In genomic region chr9:113526841-113527240, GRCh38 we compare ENCODE assay signal across 14 cellular contexts.
DNase-seq lines count a peak whose midpoint lies in the region; ATAC-seq and TF ChIP-seq lines count a peak whose summit lies in the region.
"Had no signal": no experiment of that assay in that cellular context is flagged by ENCODE, and none has a peak within 500 bp of the region (broad histone marks: within the 10 kb centered on the region; RNA-seq: fewer than 3 reads in every experiment).

No MANE protein-coding gene starts in this region.

- DNase-seq in activated naive CD8-positive, alpha-beta T cell treated with anti-CD3 and anti-CD28 coated beads for 36 hours: no peak
- DNase-seq in endothelial cell (ENCODE audit: low spot score) (no peak), natural killer cell (no peak), transverse colon (no peak), testis (no peak), BE2C (no peak)
- DNase-seq in activated T-cell treated with anti-CD3 and anti-CD28 coated beads, Interleukin-2, amount 50 U/mL, for 1 hour: no peak
- DNase-seq: CD4-positive, alpha-beta T cell; NCI-H187; stimulated activated CD4-positive, alpha-beta T cell treated with anti-CD3 and anti-CD28 coated beads, Interleukin-2, amount 100 ng/mL, for 24 hours had no signal

- H3K4me1 Mint-ChIP-seq in activated naive CD8-positive, alpha-beta T cell treated with anti-CD3 and anti-CD28 coated beads for 36 hours: peaks cover 76% of the 10 kb centered on the region
- H3K4me1 Mint-ChIP-seq in endothelial cell (ENCODE audit: unreplicated experiment) (peaks cover 75% of the 10 kb centered on the region), natural killer cell (peaks cover 95 to 99% of the 10 kb centered on the region in 2 donors)

- no peaks in the 10 kb centered on the region for H3K27me3 Mint-ChIP-seq in activated naive CD8-positive, alpha-beta T cell treated with anti-CD3 and anti-CD28 coated beads for 36 hours
- H3K27me3 Mint-ChIP-seq in endothelial cell (ENCODE audit: unreplicated experiment) (peaks cover 48% of the 10 kb centered on the region), natural killer cell (ENCODE audit: low read depth in 2 of 2) (no peaks in the 10 kb centered on the region)
- H3K27me3 Mint-ChIP-seq: CD4-positive, alpha-beta T cell had no signal

- no peak for TF ChIP-seq POLR2A in transverse colon (IDR thresholded peaks at IDR 0.05)
- TF ChIP-seq POLR2A in testis (IDR thresholded peaks at IDR 0.05): no peak

- H3K27me3 ChIP-seq in transverse colon (no peaks in the 10 kb centered on the region), testis (no peaks in the 10 kb centered on the region), BE2C (no peaks in the 10 kb centered on the region)

- H3K4me3 ChIP-seq in transverse colon (no peak overlapping the region), testis (no peak overlapping the region), BE2C (ENCODE audit: low read depth, low read length) (no peak overlapping the region)

- in situ Hi-C loops in transverse colon (cut with MboI; ENCODE audit: low pct_ligation_motif_present in 1 of 4, low pct_unique_long_range_greater_than_20kb in 1 of 4, low sequenced_read_pairs in 3 of 4): no loop called here

- H3K4me1 ChIP-seq in transverse colon (peaks cover 52 to 68% (median 65%) of the 10 kb centered on the region in 4 donors), testis (peaks cover 27% of the 10 kb centered on the region), BE2C (no peaks in the 10 kb centered on the region; the same call in 1 of the 2 replicates)
- H3K4me1 ChIP-seq: parathyroid adenoma had no signal

- peaks cover 73% of the 10 kb centered on the region for H3K36me3 Mint-ChIP-seq in activated naive CD8-positive, alpha-beta T cell treated with anti-CD3 and anti-CD28 coated beads for 36 hours
- peaks cover 78% of the 10 kb centered on the region for H3K36me3 Mint-ChIP-seq in endothelial cell (ENCODE audit: low read depth, unreplicated experiment)
- H3K36me3 Mint-ChIP-seq in natural killer cell: peaks cover 13% of the 10 kb centered on the region

- H3K9me3 ChIP-seq in transverse colon (no peaks in the 10 kb centered on the region), testis (no peaks in the 10 kb centered on the region), BE2C (no peaks in the 10 kb centered on the region)

- no peak for TF ChIP-seq EP300 in transverse colon (IDR thresholded peaks at IDR 0.05; ENCODE audit: low read depth)

- H3K9me3 Mint-ChIP-seq in activated naive CD8-positive, alpha-beta T cell treated with anti-CD3 and anti-CD28 coated beads for 36 hours: no peaks in the 10 kb centered on the region
- H3K9me3 Mint-ChIP-seq in endothelial cell (ENCODE audit: unreplicated experiment): no peaks in the 10 kb centered on the region
- H3K9me3 Mint-ChIP-seq in natural killer cell: no peaks in the 10 kb centered on the region
- H3K9me3 Mint-ChIP-seq: activated naive CD4-positive, alpha-beta T cell treated with anti-CD3 and anti-CD28 coated beads, Interleukin-2, amount 50 U/mL, for 72 hours; CD4-positive, alpha-beta T cell had no signal

- TF ChIP-seq CTCF in endothelial cell (IDR thresholded peaks at IDR 0.05; ENCODE audit: unreplicated experiment) (no peak), natural killer cell (IDR thresholded peaks at IDR 0.05) (no peak), transverse colon (IDR thresholded peaks at IDR 0.05) (no peak), testis (IDR thresholded peaks at IDR 0.05) (no peak), BE2C (IDR thresholded peaks at IDR 0.05; ENCODE audit: low read depth, low read length) (no peak)

- H3K36me3 ChIP-seq in transverse colon (no peaks in the 10 kb centered on the region), testis (ENCODE audit: low read depth, missing control alignments) (no peaks in the 10 kb centered on the region), BE2C (peaks cover 3% of the 10 kb centered on the region; the same call in 1 of the 2 replicates)

- peak overlapping the region; percentile 22 for H3K4me3 Mint-ChIP-seq in activated naive CD8-positive, alpha-beta T cell treated with anti-CD3 and anti-CD28 coated beads for 36 hours
- H3K4me3 Mint-ChIP-seq in endothelial cell (ENCODE audit: unreplicated experiment) (peak overlapping the region; percentile 80), natural killer cell (peak overlapping the region; percentile 91)
- H3K4me3 Mint-ChIP-seq: CD4-positive, alpha-beta T cell had no signal

- peak overlapping the region; percentile 71 for H3K27ac Mint-ChIP-seq in activated naive CD8-positive, alpha-beta T cell treated with anti-CD3 and anti-CD28 coated beads for 36 hours
- peak overlapping the region; percentile 72 for H3K27ac Mint-ChIP-seq in endothelial cell (ENCODE audit: unreplicated experiment)
- peak overlapping the region; percentile 88 to 98 for H3K27ac Mint-ChIP-seq in natural killer cell
- H3K27ac Mint-ChIP-seq: CD4-positive, alpha-beta T cell had no signal

- ATAC-seq in natural killer cell: no peak
- ATAC-seq: activated naive CD4-positive, alpha-beta T cell treated with anti-CD3 and anti-CD28 coated beads, Interleukin-2, amount 50 U/mL, for 72 hours; HCT116 had no signal

- H3K27ac ChIP-seq in transverse colon: peak overlapping the region; percentile 78 to 92 (median 86)
- peak overlapping the region in 1 of 2 donors; percentile 25 for H3K27ac ChIP-seq in testis
- H3K27ac ChIP-seq: HL-60, parathyroid adenoma had no signal

- WGBS in transverse colon (ENCODE audit: low coverage in 1 of 2), 2 donors: 78% methylated on average over 4 of the region's 4 CpGs; no CpG with 5 or more reads in 1 of the 2 donors
- 57 to 71% methylated on average over 4 of the region's 4 CpGs for WGBS in testis, 2 donors

- intact Hi-C loops in natural killer cell (cut with micrococcal nuclease): no loop called here
- intact Hi-C loops in transverse colon (cut with DNase I; ENCODE audit: low total_unique reads): no loop called here
- intact Hi-C loops in testis (cut with DNase I; ENCODE audit: low total_unique reads): no loop called here

Comparison
In these comparisons a context has a peak if more than half of its experiments do, and no peak if none do; other contexts are left out.
1. H3K4me3 Mint-ChIP-seq: peak in every context shown above with its lines; median percentile 91 in natural killer cell; 80 in endothelial cell; 22 in activated naive CD8-positive, alpha-beta T cell treated with anti-CD3 and anti-CD28 coated beads for 36 hours.